ENCODE assay signal across 19 cellular contexts in genomic region chr13:71137106-71137505, GRCh38.
"Had no signal": no experiment of that assay in that cellular context is flagged by ENCODE, and none has a peak within 500 bp of the region (broad histone marks: within the 10 kb centered on the region; RNA-seq: fewer than 3 reads in every experiment).

No MANE protein-coding gene starts in this region.

- H3K4me3 Mint-ChIP-seq: mesothelial cell of epicardium; naive B cell; naive thymus-derived CD8-positive, alpha-beta T cell had no signal

- DNase-seq: dermis blood vessel endothelial cell; dorsolateral prefrontal cortex; effector CD4-positive, alpha-beta T cell; effector memory CD4-positive, alpha-beta T cell; foreskin keratinocyte; heart left ventricle; hippocampal formation; left cardiac atrium; left lung; left ventricle myocardium superior; lower lobe of right lung; mesenchymal stem cell; mucosa of descending colon; naive B cell; naive thymus-derived CD8-positive, alpha-beta T cell had no signal

- H3K9me3 ChIP-seq: esophagus muscularis mucosa, gastroesophageal sphincter, heart left ventricle, left lung, lower lobe of right lung, mucosa of descending colon had no signal

- H3K27me3 ChIP-seq: esophagus muscularis mucosa, foreskin keratinocyte, gastroesophageal sphincter, heart left ventricle, left lung had no signal

- H3K27ac ChIP-seq: coronary artery, dorsolateral prefrontal cortex, esophagus muscularis mucosa, foreskin keratinocyte, gastroesophageal sphincter, heart left ventricle, left lung, lower lobe of right lung had no signal

- H3K4me1 ChIP-seq: esophagus muscularis mucosa, foreskin keratinocyte, gastroesophageal sphincter, heart left ventricle, left lung, lower lobe of right lung had no signal

- H3K4me3 ChIP-seq: coronary artery, dorsolateral prefrontal cortex, esophagus muscularis mucosa, gastroesophageal sphincter, heart left ventricle, left lung, lower lobe of right lung, mucosa of descending colon had no signal

- H3K27me3 Mint-ChIP-seq: naive B cell; naive thymus-derived CD8-positive, alpha-beta T cell had no signal

- H3K4me1 Mint-ChIP-seq: naive B cell; naive thymus-derived CD8-positive, alpha-beta T cell had no signal

- H3K27ac Mint-ChIP-seq: mesothelial cell of epicardium; naive B cell; naive thymus-derived CD8-positive, alpha-beta T cell had no signal

- H3K36me3 Mint-ChIP-seq: mesothelial cell of epicardium; naive B cell; naive thymus-derived CD8-positive, alpha-beta T cell had no signal

- H3K36me3 ChIP-seq: esophagus muscularis mucosa, gastroesophageal sphincter, heart left ventricle, left lung, lower lobe of right lung had no signal
